ENCODE assay signal across 8 cellular contexts in the genomic region with DNA sequence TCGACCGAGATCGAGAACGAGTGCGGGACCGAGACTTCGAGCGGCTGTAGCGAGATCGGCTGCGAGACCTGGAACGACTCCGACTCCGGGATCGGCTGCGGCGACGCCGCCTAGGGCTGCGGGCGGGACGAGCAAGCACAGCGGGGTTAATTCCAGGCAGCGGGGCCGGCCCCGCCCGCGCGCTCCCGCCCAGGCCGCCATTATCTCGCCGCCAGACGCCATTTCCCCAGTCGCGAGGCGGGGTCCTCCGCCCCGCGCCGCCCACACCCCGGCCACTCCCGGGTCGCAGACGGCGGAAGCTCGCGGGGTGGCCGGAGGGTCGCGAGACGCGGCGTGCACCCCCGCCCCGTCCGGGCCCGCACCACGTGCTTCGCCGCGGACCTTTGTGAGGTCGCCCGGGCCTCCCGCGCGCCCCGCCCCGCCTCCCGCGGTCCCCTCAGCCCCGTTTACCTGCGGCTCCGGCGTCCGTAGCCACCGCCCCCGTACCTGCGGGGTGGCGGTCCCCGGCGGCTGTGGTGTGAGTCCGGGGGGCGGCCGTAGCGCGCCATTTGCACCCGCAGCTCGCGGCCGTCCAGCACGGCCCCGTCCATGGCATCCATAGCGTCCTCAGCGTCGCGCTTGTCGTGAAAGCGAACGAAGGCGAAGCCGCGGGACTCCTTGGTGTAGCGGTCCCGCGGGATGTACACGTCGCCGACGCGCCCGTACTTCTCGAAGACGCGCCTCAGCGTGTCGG. TPM values are rescaled to one million over a fixed set of nuclear protein-coding genes. Genes with fewer than 3 reads are reported as not detected.
A peak's percentile ranks its signal among the peaks of the same experiment; 100 is the strongest.
DNase-seq lines count a peak whose midpoint lies in the region; ATAC-seq and TF ChIP-seq lines count a peak whose summit lies in the region.

No MANE protein-coding gene starts in this region.

- peaks cover 0 to 3% (median 0%) of the 10 kb centered on the region in 7 donors for H3K9me3 Mint-ChIP-seq in CD4-positive, CD25-positive, alpha-beta regulatory T cell
- H3K9me3 Mint-ChIP-seq in IgD-negative memory B cell, result no peaks in the 10 kb centered on the region

- peaks cover 64% of the 10 kb centered on the region for H3K4me1 ChIP-seq in CD4-positive, CD25-positive, alpha-beta regulatory T cell (ENCODE audit: control insufficient read depth, insufficient read depth, low read length, poor library complexity, severe bottlenecking)
- H3K4me1 ChIP-seq in iPS-20b (ENCODE audit: insufficient read depth, low read length), result peaks cover 14% of the 10 kb centered on the region

- ATAC-seq in CD4-positive, CD25-positive, alpha-beta regulatory T cell (ENCODE audit: low read depth in 2 of 2), result peak; percentile 7
- peak; percentile 15 for ATAC-seq in GM19455 (IDR thresholded peaks at IDR 0.05; ENCODE audit: unreplicated experiment)

- H3K36me3 ChIP-seq in CD4-positive, CD25-positive, alpha-beta regulatory T cell (ENCODE audit: control insufficient read depth, insufficient read depth, low read length), result peaks cover 41% of the 10 kb centered on the region
- peaks cover 44% of the 10 kb centered on the region for H3K36me3 ChIP-seq in brain microvascular endothelial cell (replicated peaks)
- peaks cover 53% of the 10 kb centered on the region for H3K36me3 ChIP-seq in iPS-20b (ENCODE audit: insufficient read depth, low read depth, low read length)

- H3K9ac ChIP-seq in iPS-20b (ENCODE audit: low read depth, low read length), result peak overlapping the region; percentile 99

- H3K36me3 Mint-ChIP-seq in CD4-positive, CD25-positive, alpha-beta regulatory T cell, result peaks cover 36% of the 10 kb centered on the region
- peaks cover 6% of the 10 kb centered on the region for H3K36me3 Mint-ChIP-seq in IgD-negative memory B cell

- in situ Hi-C loops in brain microvascular endothelial cell (cut with HindIII; ENCODE audit: low pct_ligation_motif_present, low sequenced_read_pairs), result no loop called here

- H3K4me3 ChIP-seq in CD4-positive, CD25-positive, alpha-beta regulatory T cell (ENCODE audit: low read depth, low read length), result peak overlapping the region; percentile 90
- H3K4me3 ChIP-seq in brain microvascular endothelial cell (ENCODE audit: low read depth, low read length) (peak overlapping the region; percentile 80), iPS-20b (ENCODE audit: low read length) (peak overlapping the region; percentile 92), skin epidermis (peak overlapping the region; percentile 63 to 97 (median 87))

- H3K9me3 ChIP-seq in CD4-positive, CD25-positive, alpha-beta regulatory T cell (ENCODE audit: control insufficient read depth in 2 of 2, low read length in 2 of 2), result no peaks in the 10 kb centered on the region
- no peaks in the 10 kb centered on the region for H3K9me3 ChIP-seq in iPS-20b (ENCODE audit: insufficient read depth, low read depth, low read length)

- H3K27ac Mint-ChIP-seq in CD4-positive, CD25-positive, alpha-beta regulatory T cell, result peak overlapping the region; percentile 99
- peak overlapping the region; percentile 98 to 100 (median 99) for H3K27ac Mint-ChIP-seq in IgD-negative memory B cell

- H3K4me3 Mint-ChIP-seq in CD4-positive, CD25-positive, alpha-beta regulatory T cell, result peak overlapping the region; percentile 88 to 97 (median 96)
- H3K4me3 Mint-ChIP-seq in IgD-negative memory B cell, result peak overlapping the region; percentile 91 to 99 (median 94)

- H3K4me1 Mint-ChIP-seq in CD4-positive, CD25-positive, alpha-beta regulatory T cell, result peaks cover 34 to 70% (median 56%) of the 10 kb centered on the region in 4 donors
- peaks cover 38 to 45% (median 41%) of the 10 kb centered on the region in 3 donors for H3K4me1 Mint-ChIP-seq in IgD-negative memory B cell

- H3K27me3 Mint-ChIP-seq in CD4-positive, CD25-positive, alpha-beta regulatory T cell, result peaks cover 10% of the 10 kb centered on the region
- H3K27me3 Mint-ChIP-seq in IgD-negative memory B cell, result no peaks in the 10 kb centered on the region

- peak overlapping the region; percentile 99 for H3K27ac ChIP-seq in CD4-positive, CD25-positive, alpha-beta regulatory T cell (ENCODE audit: insufficient read depth, low read length, poor library complexity, severe bottlenecking)
- H3K27ac ChIP-seq in brain microvascular endothelial cell, result peak overlapping the region; percentile 78
- peak overlapping the region; percentile 82 for H3K27ac ChIP-seq in iPS-20b (ENCODE audit: low read length)
- peak overlapping the region; percentile 89 to 99 (median 99) for H3K27ac ChIP-seq in skin epidermis

- TF ChIP-seq CTCF in brain microvascular endothelial cell (IDR thresholded peaks at IDR 0.05; ENCODE audit: low read depth, low read length, missing control alignments), result peak; percentile 24

- DNase-seq in CD4-positive, CD25-positive, alpha-beta regulatory T cell, result peak; percentile 58 to 76 (median 67)
- DNase-seq in T1000 (lab: John Stamatoyannopoulos, UW) (peak; percentile 52), brain microvascular endothelial cell (peak; percentile 57), cortex of kidney (lab: John Stamatoyannopoulos, UW) (no peak)

- H3K27me3 ChIP-seq in CD4-positive, CD25-positive, alpha-beta regulatory T cell (ENCODE audit: control insufficient read depth, insufficient read depth, low read length), result no peaks in the 10 kb centered on the region
- H3K27me3 ChIP-seq in brain microvascular endothelial cell (replicated peaks), result no peaks in the 10 kb centered on the region
- H3K27me3 ChIP-seq in iPS-20b (ENCODE audit: insufficient read depth, low read length), result no peaks in the 10 kb centered on the region

RNA-seq across cellular contexts. Expression of gene SRSF2, which starts 0.6 kb away (rescaled TPM):
- total RNA-seq in CD4-positive, CD25-positive, alpha-beta regulatory T cell, result 444 TPM
- 100 to 1,000 TPM in 1 of 4 donors, 10 to 100 TPM in 3; 86.0 to 113 (median 93.7) TPM for polyA plus RNA-seq in CD4-positive, CD25-positive, alpha-beta regulatory T cell
- 152 TPM for polyA plus RNA-seq in IgD-negative memory B cell

RNA-seq across cellular contexts. Expression of gene MFSD11, which starts 1.4 kb away (rescaled TPM):
- 45.6 TPM for total RNA-seq in CD4-positive, CD25-positive, alpha-beta regulatory T cell
- 10 to 100 TPM; 22.3 to 38.5 (median 26.1) TPM for polyA plus RNA-seq in CD4-positive, CD25-positive, alpha-beta regulatory T cell
- polyA plus RNA-seq in IgD-negative memory B cell, result 17.5 TPM

RNA-seq across cellular contexts. Expression of gene METTL23, which starts 9.9 kb away (rescaled TPM):
- 44.1 TPM for total RNA-seq in CD4-positive, CD25-positive, alpha-beta regulatory T cell
- 100 to 1,000 TPM; 130 to 175 (median 162) TPM for polyA plus RNA-seq in CD4-positive, CD25-positive, alpha-beta regulatory T cell
- polyA plus RNA-seq in IgD-negative memory B cell, result 121 TPM

RNA-seq across cellular contexts. Expression of gene JMJD6, which starts 10.1 kb away (rescaled TPM):
- total RNA-seq in CD4-positive, CD25-positive, alpha-beta regulatory T cell, result 124 TPM
- 10 to 100 TPM; 21.0 to 38.3 (median 33.6) TPM for polyA plus RNA-seq in CD4-positive, CD25-positive, alpha-beta regulatory T cell
- polyA plus RNA-seq in IgD-negative memory B cell, result 41.4 TPM

RNA-seq across cellular contexts. Expression of gene MXRA7, which starts 25.8 kb away (rescaled TPM):
- 5.0 TPM for total RNA-seq in CD4-positive, CD25-positive, alpha-beta regulatory T cell
- polyA plus RNA-seq in CD4-positive, CD25-positive, alpha-beta regulatory T cell, result 1 to 10 TPM; 2.2 to 8.8 (median 5.4) TPM
- 2.7 TPM for polyA plus RNA-seq in IgD-negative memory B cell
